ENCODE assay signal across 32 cellular contexts in the genomic region with DNA sequence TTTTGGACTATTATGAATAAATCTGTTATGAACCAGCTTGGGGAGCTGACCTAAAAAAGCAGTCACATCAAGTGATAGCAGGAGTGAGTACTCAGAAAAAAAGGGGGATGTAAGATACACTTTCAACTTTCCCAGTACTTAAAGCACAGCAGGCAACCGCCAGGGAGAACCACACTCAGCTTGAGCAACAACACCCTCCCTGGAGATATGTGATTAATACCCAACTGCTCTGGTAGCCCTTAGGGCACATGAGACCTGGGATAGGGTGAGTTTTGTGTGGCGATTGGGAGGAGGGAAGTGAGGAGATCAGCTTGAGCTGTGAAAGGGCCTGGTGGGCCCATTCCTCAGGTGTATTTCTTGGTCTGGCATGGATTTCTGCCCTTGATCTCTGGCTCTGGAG.
A peak's percentile ranks its signal among the peaks of the same experiment; 100 is the strongest.
DNase-seq lines count a peak whose midpoint lies in the region; TF ChIP-seq lines count a peak whose summit lies in the region.
"Had no signal": no experiment of that assay in that cellular context is flagged by ENCODE, and none has a peak within 500 bp of the region (broad histone marks: within the 10 kb centered on the region; RNA-seq: fewer than 3 reads in every experiment).

No MANE protein-coding gene starts in this region.

- H3K18ac ChIP-seq in mesenchymal stem cell (ENCODE audit: low read depth in 1 of 2, low read length in 2 of 2) = peak overlapping the region in 1 of 2 experiments; percentile 84

- no peak overlapping the region for H2BK5ac ChIP-seq in mesenchymal stem cell (ENCODE audit: low read depth, low read length, poor library complexity, severe bottlenecking)

- H3K27ac ChIP-seq in ACC112 (ENCODE audit: low read depth, low read length) (peak overlapping the region; percentile 39; the same call in 1 of the 2 replicates), mesenchymal stem cell (ENCODE audit: low read length, poor library complexity, severe bottlenecking) (no peak overlapping the region), brain microvascular endothelial cell (no peak overlapping the region)
- H3K27ac ChIP-seq: 22Rv1, C4-2B, hepatocyte, lower lobe of right lung, PC-9, WERI-Rb-1 had no signal

- no peaks in the 10 kb centered on the region for H3K79me1 ChIP-seq in mesenchymal stem cell (replicated peaks; ENCODE audit: low read length, poor library complexity, severe bottlenecking)

- DNase-seq in RPMI7951 (ENCODE audit: low read depth) (peak; percentile 85), choroid plexus epithelial cell (ENCODE audit: low read depth) (peak; percentile 30), mesenchymal stem cell (peak; percentile 47), anterior cingulate cortex (lab: John Stamatoyannopoulos, UW) (no peak), KG1 (lab: John Stamatoyannopoulos, UW) (no peak), brain microvascular endothelial cell (no peak), GOT3 (lab: John Stamatoyannopoulos, UW) (no peak)
- DNase-seq: activated CD4-positive, alpha-beta T cell treated with anti-CD3 and anti-CD28 coated beads, Interleukin-2, amount 10 ng/mL, durations not matched to agents 24 days and 14 days; activated CD8-positive, alpha-beta memory T cell treated with anti-CD3 and anti-CD28 coated beads for 24 hours; aorta; COR-L47; cortex of kidney; effector memory CD4-positive, alpha-beta T cell; erythroblast; GDM1; lower lobe of right lung; MG63; NCI-H1105 treated with DMSO at 0.1 percent for 48 hours; NCI-H2029; NCI-H345; NCI-H69; nephron progenitor cell; PC-9; SHP77 treated with DMSO at 0.1 percent for 48 hours; stimulated activated naive CD4-positive, alpha-beta T cell; upper lobe of right lung; WERI-Rb-1 had no signal

- H2BK120ac ChIP-seq in mesenchymal stem cell (ENCODE audit: low read depth, low read length) = no peak overlapping the region

- H2AK5ac ChIP-seq in mesenchymal stem cell (ENCODE audit: low read length, severe bottlenecking) = no peak overlapping the region

- H3K23ac ChIP-seq in mesenchymal stem cell (ENCODE audit: low read length in 2 of 2) = no peak overlapping the region

- peak overlapping the region in 1 of 2 experiments; percentile 59 for H3K14ac ChIP-seq in mesenchymal stem cell (ENCODE audit: low read length in 2 of 2)

- H3K4me1 ChIP-seq in ACC112 (ENCODE audit: control insufficient read depth, insufficient read depth, low read length, unreplicated experiment) (peaks cover 34% of the 10 kb centered on the region), mesenchymal stem cell (ENCODE audit: control insufficient read depth, insufficient read depth, low read depth, low read length) (peaks cover 6% of the 10 kb centered on the region)
- H3K4me1 ChIP-seq: lower lobe of right lung had no signal

- H3K4ac ChIP-seq in mesenchymal stem cell (ENCODE audit: low read depth in 1 of 2, low read length in 2 of 2) = no peak overlapping the region

- H3K9ac ChIP-seq in mesenchymal stem cell (ENCODE audit: low read length) = no peak overlapping the region

- H2AFZ ChIP-seq in ACC112 (ENCODE audit: low read length, unreplicated experiment) (no peak overlapping the region), mesenchymal stem cell (ENCODE audit: low read depth, low read length) (no peak overlapping the region)
- H2AFZ ChIP-seq: hepatocyte, PC-9 had no signal

- no peaks in the 10 kb centered on the region for H3K9me3 ChIP-seq in mesenchymal stem cell (ENCODE audit: control insufficient read depth, low read length)
- H3K9me3 ChIP-seq: lower lobe of right lung, MG63, upper lobe of right lung had no signal

- H3K36me3 ChIP-seq in ACC112 (ENCODE audit: insufficient read depth, low read length) = peaks cover 36% of the 10 kb centered on the region
- H3K36me3 ChIP-seq in mesenchymal stem cell (ENCODE audit: control insufficient read depth in 1 of 2, insufficient read depth in 2 of 2, low read depth in 1 of 2, low read length in 2 of 2) = no peaks in the 10 kb centered on the region
- H3K36me3 ChIP-seq in brain microvascular endothelial cell (replicated peaks) = no peaks in the 10 kb centered on the region
- H3K36me3 ChIP-seq: lower lobe of right lung, MG63, upper lobe of right lung, WERI-Rb-1 had no signal

- peak overlapping the region in 1 of 2 experiments; percentile 70 for H2BK12ac ChIP-seq in mesenchymal stem cell (ENCODE audit: low read length in 2 of 2)

- H2BK15ac ChIP-seq in mesenchymal stem cell (ENCODE audit: low read depth, poor library complexity, severe bottlenecking) = no peak overlapping the region

- peak overlapping the region; percentile 3 for H4K8ac ChIP-seq in mesenchymal stem cell (ENCODE audit: low read length)

- TF ChIP-seq CTCF in choroid plexus epithelial cell (conservative IDR thresholded peaks at IDR 0.05; ENCODE audit: low read depth, low read length) (no peak), brain microvascular endothelial cell (IDR thresholded peaks at IDR 0.05; ENCODE audit: low read depth, low read length, missing control alignments) (no peak)

- H3K27me3 ChIP-seq in ACC112 (ENCODE audit: insufficient read depth, low read length) = no peaks in the 10 kb centered on the region
- H3K27me3 ChIP-seq in mesenchymal stem cell (ENCODE audit: control insufficient read depth in 1 of 2, insufficient read depth in 1 of 2, low read length in 2 of 2) = no peaks in the 10 kb centered on the region
- no peaks in the 10 kb centered on the region for H3K27me3 ChIP-seq in brain microvascular endothelial cell (replicated peaks)
- H3K27me3 ChIP-seq: hepatocyte, MG63, upper lobe of right lung had no signal

- no peak overlapping the region for H4K91ac ChIP-seq in mesenchymal stem cell (ENCODE audit: low read length)

- peaks cover 86% of the 10 kb centered on the region for H3K79me2 ChIP-seq in ACC112 (ENCODE audit: control insufficient read depth, insufficient read depth, low read length, unreplicated experiment)
- H3K79me2 ChIP-seq: hepatocyte had no signal

- 90% methylated on average over 2 of the region's 2 CpGs for WGBS in mesenchymal stem cell

- H3K4me2 ChIP-seq in mesenchymal stem cell (ENCODE audit: low read length, poor library complexity, severe bottlenecking) = no peak overlapping the region
- H3K4me2 ChIP-seq: hepatocyte, PC-9 had no signal

- in situ Hi-C loops in brain microvascular endothelial cell (cut with HindIII; ENCODE audit: low pct_ligation_motif_present, low sequenced_read_pairs) = no loop called here

- H3K4me3 ChIP-seq in ACC112 (ENCODE audit: low read depth, low read length) = peak overlapping the region; percentile 80
- no peak overlapping the region for H3K4me3 ChIP-seq in choroid plexus epithelial cell (ENCODE audit: low read depth, low read length)
- H3K4me3 ChIP-seq in mesenchymal stem cell (ENCODE audit: insufficient read depth in 1 of 2, low read depth in 1 of 2, low read length in 2 of 2) = no peak overlapping the region
- H3K4me3 ChIP-seq in brain microvascular endothelial cell (ENCODE audit: low read depth, low read length) = no peak overlapping the region
- H3K4me3 ChIP-seq: hepatocyte, lower lobe of right lung, MG63, PC-9, skin epidermis, upper lobe of right lung had no signal

Comparison
In these comparisons a context has a peak if more than half of its experiments do, and no peak if none do; other contexts are left out.
1. DNase-seq: peak in RPMI7951 (single experiment), choroid plexus epithelial cell (single experiment) and mesenchymal stem cell (single experiment); none in anterior cingulate cortex (0 of 58), KG1 (single experiment), brain microvascular endothelial cell (single experiment) and GOT3 (single experiment).